11 cellular contexts compared by ENCODE assay signal in the genomic region with DNA sequence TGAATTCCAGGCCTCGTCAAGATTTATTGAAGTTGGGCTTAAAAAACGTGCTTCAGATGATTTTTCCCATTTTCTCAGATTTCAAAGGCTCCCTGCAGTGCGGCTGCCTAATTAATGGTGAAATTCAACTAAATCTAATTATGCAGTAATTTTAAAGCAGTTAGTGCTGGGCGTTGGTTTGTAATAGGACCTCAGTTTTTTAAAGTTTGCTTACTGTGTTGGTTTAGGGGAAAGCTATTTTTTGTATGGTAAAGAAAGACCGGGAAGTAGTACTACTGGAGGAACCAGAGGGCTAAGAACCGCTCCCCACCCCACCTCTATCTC. TPM values are rescaled to one million over a fixed set of nuclear protein-coding genes. Genes with fewer than 3 reads are reported as not detected.
DNase-seq lines count a peak whose midpoint lies in the region; ATAC-seq and TF ChIP-seq lines count a peak whose summit lies in the region.
"Had no signal": no experiment of that assay in that cellular context is flagged by ENCODE, and none has a peak within 500 bp of the region (broad histone marks: within the 10 kb centered on the region; RNA-seq: fewer than 3 reads in every experiment).

No MANE protein-coding gene starts in this region.

- no peak overlapping the region for H3K4me3 Mint-ChIP-seq in CD8-positive, alpha-beta T cell

- H3K27me3 Mint-ChIP-seq in CD8-positive, alpha-beta T cell (ENCODE audit: low read depth) = peaks cover 81% of the 10 kb centered on the region

- H3K4me1 Mint-ChIP-seq in CD8-positive, alpha-beta T cell (ENCODE audit: low read depth) = peaks cover 8% of the 10 kb centered on the region

- CTCF ChIA-PET in CD8-positive, alpha-beta T cell (lab: Charles Lee) = interaction anchor here (1.8 kb wide), 1 partner anchor 1082 kb away, joined by 5 read pairs; no protein-coding TSS in a partner anchor

- no peak overlapping the region for H3K23ac ChIP-seq in mesenchymal stem cell (ENCODE audit: low read length in 2 of 2)

- peaks cover 20% of the 10 kb centered on the region; the same call in 1 of the 2 replicates for H3K79me2 ChIP-seq in KMS-11 (ENCODE audit: insufficient read depth, low read depth)

- H3K9me3 Mint-ChIP-seq in CD8-positive, alpha-beta T cell = peaks cover 5% of the 10 kb centered on the region

- H3K27ac ChIP-seq in KMS-11 (peak overlapping the region; percentile 97; the same call in 1 of the 2 replicates), colonic mucosa (peak overlapping the region; percentile 84), mesenchymal stem cell (ENCODE audit: low read length, poor library complexity, severe bottlenecking) (peak overlapping the region; percentile 81), temporal lobe (ENCODE audit: low read depth, low read length) (peak overlapping the region; percentile 72)
- H3K27ac ChIP-seq in CD8-positive, alpha-beta T cell (ENCODE audit: low read depth, low read length) = no peak overlapping the region

- H2AK5ac ChIP-seq in mesenchymal stem cell (ENCODE audit: low read length, severe bottlenecking) = peak overlapping the region; percentile 57

- no peaks in the 10 kb centered on the region for H4K20me1 ChIP-seq in KMS-11 (ENCODE audit: insufficient read depth)

- no peak overlapping the region for H4K91ac ChIP-seq in mesenchymal stem cell (ENCODE audit: low read length)

- peak overlapping the region; percentile 89 to 94 for H3K18ac ChIP-seq in mesenchymal stem cell (ENCODE audit: low read depth in 1 of 2, low read length in 2 of 2)

- H3K27me3 ChIP-seq in KMS-11 (ENCODE audit: insufficient read depth, low read depth) (no peaks in the 10 kb centered on the region), colonic mucosa (no peaks in the 10 kb centered on the region), mesenchymal stem cell (ENCODE audit: control insufficient read depth in 1 of 2, insufficient read depth in 1 of 2, low read length in 2 of 2) (no peaks in the 10 kb centered on the region)
- H3K27me3 ChIP-seq in CD8-positive, alpha-beta T cell (ENCODE audit: insufficient read depth, low read length) = peaks cover 53% of the 10 kb centered on the region
- H3K27me3 ChIP-seq: body of pancreas had no signal

- intact Hi-C loops in colonic mucosa (cut with DNase I) = no loop called here
- intact Hi-C loops in CD8-positive, alpha-beta T cell (cut with DNase I, micrococcal nuclease) = no loop called here

- no peaks in the 10 kb centered on the region for H3K36me3 ChIP-seq in KMS-11 (ENCODE audit: insufficient read depth)
- no peaks in the 10 kb centered on the region for H3K36me3 ChIP-seq in colonic mucosa
- peaks cover 31 to 53% of the 10 kb centered on the region in 2 experiments for H3K36me3 ChIP-seq in mesenchymal stem cell (ENCODE audit: control insufficient read depth in 1 of 2, insufficient read depth in 2 of 2, low read depth in 1 of 2, low read length in 2 of 2)
- H3K36me3 ChIP-seq in CD8-positive, alpha-beta T cell (ENCODE audit: insufficient read depth, low read length) = no peaks in the 10 kb centered on the region

- 28% methylated on average over 3 of the region's 6 CpGs for WGBS in mesenchymal stem cell

- H3K4me3 ChIP-seq in KMS-11 (IDR thresholded peaks at IDR 0.05; ENCODE audit: insufficient read depth, low read depth, low read length) (no peak overlapping the region), colonic mucosa (peak overlapping the region; percentile 45), mesenchymal stem cell (ENCODE audit: insufficient read depth in 1 of 2, low read depth in 1 of 2, low read length in 2 of 2) (peak overlapping the region; percentile 53 to 80)
- H3K4me3 ChIP-seq in CD8-positive, alpha-beta T cell (ENCODE audit: low read depth, low read length) = no peak overlapping the region
- H3K4me3 ChIP-seq: body of pancreas had no signal

- H3K9me3 ChIP-seq in colonic mucosa = no peaks in the 10 kb centered on the region
- no peaks in the 10 kb centered on the region for H3K9me3 ChIP-seq in mesenchymal stem cell (ENCODE audit: control insufficient read depth, low read length)
- H3K9me3 ChIP-seq in CD8-positive, alpha-beta T cell (ENCODE audit: low read length) = no peaks in the 10 kb centered on the region
- H3K9me3 ChIP-seq: body of pancreas had no signal

- no peak overlapping the region for H3K14ac ChIP-seq in mesenchymal stem cell (ENCODE audit: low read length in 2 of 2)

- H2BK5ac ChIP-seq in mesenchymal stem cell (ENCODE audit: low read depth, low read length, poor library complexity, severe bottlenecking) = peak overlapping the region; percentile 71

- H3K4me1 ChIP-seq in KMS-11 (ENCODE audit: low read depth, poor library complexity, severe bottlenecking) (peaks cover 26% of the 10 kb centered on the region), colonic mucosa (peaks cover 11% of the 10 kb centered on the region), mesenchymal stem cell (ENCODE audit: control insufficient read depth, insufficient read depth, low read depth, low read length) (peaks cover 21% of the 10 kb centered on the region)
- no peaks in the 10 kb centered on the region for H3K4me1 ChIP-seq in CD8-positive, alpha-beta T cell (ENCODE audit: insufficient read depth, low read length)

- peak overlapping the region; percentile 99 for H2BK120ac ChIP-seq in mesenchymal stem cell (ENCODE audit: low read depth, low read length)

- DNase-seq in colonic mucosa (no peak), mesenchymal stem cell (no peak), NCI-H187 treated with DMSO at 0.1 percent for 48 hours (lab: John Stamatoyannopoulos, UW) (no peak), NCI-H345 (lab: John Stamatoyannopoulos, UW) (no peak)
- DNase-seq in CD8-positive, alpha-beta T cell = no peak
- DNase-seq: NCI-H524, SW 1271 had no signal

- ATAC-seq in CD8-positive, alpha-beta T cell = no peak
- ATAC-seq in GM21528 (IDR thresholded peaks at IDR 0.05; ENCODE audit: low FRiP score, unreplicated experiment) = no peak
- ATAC-seq: body of pancreas had no signal

- no peak overlapping the region for H4K8ac ChIP-seq in mesenchymal stem cell (ENCODE audit: low read length)

- no peak for TF ChIP-seq CTCF in KMS-11 (conservative IDR thresholded peaks at IDR 0.05; ENCODE audit: low read depth, low read length)
- TF ChIP-seq CTCF in colonic mucosa (IDR thresholded peaks at IDR 0.05) = no peak
- TF ChIP-seq CTCF in CD8-positive, alpha-beta T cell (IDR thresholded peaks at IDR 0.05) = no peak

- H3K4me2 ChIP-seq in KMS-11 (peak overlapping the region; percentile 96; the same call in 1 of the 2 replicates), mesenchymal stem cell (ENCODE audit: low read length, poor library complexity, severe bottlenecking) (peak overlapping the region; percentile 77)

- H3K36me3 Mint-ChIP-seq in CD8-positive, alpha-beta T cell = no peaks in the 10 kb centered on the region

- POLR2A ChIA-PET in CD8-positive, alpha-beta T cell (lab: Charles Lee) = no interaction called here

- peak overlapping the region in 1 of 2 experiments; percentile 97 for H3K4ac ChIP-seq in mesenchymal stem cell (ENCODE audit: low read depth in 1 of 2, low read length in 2 of 2)

- H2BK12ac ChIP-seq in mesenchymal stem cell (ENCODE audit: low read length in 2 of 2) = no peak overlapping the region

- no peaks in the 10 kb centered on the region for H3K79me1 ChIP-seq in mesenchymal stem cell (replicated peaks; ENCODE audit: low read length, poor library complexity, severe bottlenecking)

- H2BK15ac ChIP-seq in mesenchymal stem cell (ENCODE audit: low read depth, poor library complexity, severe bottlenecking) = no peak overlapping the region

- peak overlapping the region; percentile 98; the same call in 1 of the 2 replicates for H3K9ac ChIP-seq in KMS-11
- peak overlapping the region in 1 of 2 donors; percentile 83 for H3K9ac ChIP-seq in colonic mucosa (ENCODE audit: low read depth in 2 of 2, low read length in 2 of 2)
- H3K9ac ChIP-seq in mesenchymal stem cell (ENCODE audit: low read length) = peak overlapping the region; percentile 96

- H2AFZ ChIP-seq in KMS-11 (ENCODE audit: low read depth) (no peak overlapping the region; the same call in 1 of the 2 replicates), mesenchymal stem cell (ENCODE audit: low read depth, low read length) (no peak overlapping the region)

- no peak overlapping the region for H3K27ac Mint-ChIP-seq in CD8-positive, alpha-beta T cell

RNA-seq across cellular contexts. Expression of a gene that starts 11.6 kb away (rescaled TPM):
- total RNA-seq in colonic mucosa (10 to 100 TPM; 25.7 to 35.0 TPM), temporal lobe (4.4 TPM)
- 117 TPM for polyA plus RNA-seq in mesenchymal stem cell (2013, experiment 1 of 2)
- 115 TPM for polyA plus RNA-seq in mesenchymal stem cell (2013, experiment 2 of 2)
- not detected for total RNA-seq in CD8-positive, alpha-beta T cell

Comparison
In these comparisons a context has a peak if more than half of its experiments do, and no peak if none do; other contexts are left out.
1. H3K4me3 ChIP-seq: peak in colonic mucosa (single experiment) and mesenchymal stem cell (2 of 2); none in KMS-11 (single experiment) and CD8-positive, alpha-beta T cell (single experiment).